In the genomic region with DNA sequence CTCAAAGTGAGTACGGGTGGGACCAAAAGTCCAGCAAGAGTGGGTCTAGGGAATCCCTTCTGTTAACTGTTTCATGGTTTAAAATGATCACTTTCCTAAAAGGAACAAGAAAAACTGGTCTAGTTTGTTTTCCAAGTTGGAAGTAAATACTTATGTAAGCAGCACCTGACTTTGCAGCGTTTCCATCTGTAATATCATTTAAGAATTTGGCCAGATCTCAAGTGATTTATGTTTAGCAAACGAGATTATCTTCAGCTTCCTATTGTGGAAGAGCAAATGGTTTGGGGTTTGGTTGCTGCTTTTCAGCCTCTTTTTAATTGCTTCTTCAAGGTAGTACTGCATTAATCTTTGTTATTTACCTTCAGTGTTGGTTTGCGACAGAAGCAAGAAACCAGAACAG, we compare ENCODE assay signal across 18 cellular contexts. TPM values are rescaled to one million over a fixed set of nuclear protein-coding genes. Genes with fewer than 3 reads are reported as not detected.
DNase-seq lines count a peak whose midpoint lies in the region; ATAC-seq and TF ChIP-seq lines count a peak whose summit lies in the region.
"Had no signal": no experiment of that assay in that cellular context is flagged by ENCODE, and none has a peak within 500 bp of the region (broad histone marks: within the 10 kb centered on the region; RNA-seq: fewer than 3 reads in every experiment).

No MANE protein-coding gene starts in this region.

- H3K36me3 ChIP-seq in GM23338 (ENCODE audit: insufficient read depth), result no peaks in the 10 kb centered on the region
- no peaks in the 10 kb centered on the region for H3K36me3 ChIP-seq in Karpas-422 (ENCODE audit: insufficient read depth, low read length)
- H3K36me3 ChIP-seq: heart right ventricle, lower lobe of right lung had no signal

- H3K27ac Mint-ChIP-seq in GM23338, result peak overlapping the region; percentile 87; the same call in 1 of the 2 replicates
- peak overlapping the region; percentile 81 for H3K27ac Mint-ChIP-seq in progenitor cell of endocrine pancreas
- H3K27ac Mint-ChIP-seq: CD8-positive, alpha-beta T cell had no signal

- ATAC-seq in GM23338, result no peak
- ATAC-seq: CD8-positive, alpha-beta T cell; HCT116; heart right ventricle; HepG2; right cardiac atrium had no signal

- H3K36me3 Mint-ChIP-seq in GM23338 (ENCODE audit: low read depth), result no peaks in the 10 kb centered on the region
- no peaks in the 10 kb centered on the region for H3K36me3 Mint-ChIP-seq in progenitor cell of endocrine pancreas (ENCODE audit: insufficient read depth)
- H3K36me3 Mint-ChIP-seq: CD8-positive, alpha-beta T cell had no signal

- DNase-seq in GM23338 (ENCODE audit: low spot score), result no peak
- peak; percentile 20 for DNase-seq in NCI-H2029 treated with DMSO at 0.1 percent for 48 hours (lab: John Stamatoyannopoulos, UW)
- peak; percentile 48 for DNase-seq in cerebellar cortex (ENCODE audit: low spot score)
- DNase-seq in progenitor cell of endocrine pancreas (ENCODE audit: low spot score, unreplicated experiment), result no peak
- no peak for DNase-seq in Karpas-422
- no peak for DNase-seq in GM03348 (ENCODE audit: low spot score)
- DNase-seq in NOMO-1 (lab: John Stamatoyannopoulos, UW; ENCODE audit: unreplicated experiment in 2 of 2), result no peak
- DNase-seq: activated CD4-positive, alpha-beta T cell treated with anti-CD3 and anti-CD28 coated beads, Interleukin-2, amount 50 U/mL, for 4 hours; activated effector memory CD4-positive, alpha-beta T cell treated with anti-CD3 and anti-CD28 coated beads, Interleukin-2, amount 50 U/mL, for 16 hours; CD8-positive, alpha-beta T cell; heart right ventricle; lower lobe of right lung; NCI-H1436; NCI-H226; right cardiac atrium; stimulated activated CD8-positive, alpha-beta memory T cell treated with anti-CD3 and anti-CD28 coated beads, Interleukin-4, amount 100 ng/mL, for 48 hours had no signal

- H3F3A ChIP-seq in GM23338 (replicated peaks; ENCODE audit: low read depth), result no peaks in the 10 kb centered on the region

- H3K79me2 ChIP-seq in GM23338 (replicated peaks; ENCODE audit: insufficient read depth) (peaks cover 96% of the 10 kb centered on the region), Karpas-422 (ENCODE audit: low read length) (no peaks in the 10 kb centered on the region)

- TF ChIP-seq CTCF in GM23338 (conservative IDR thresholded peaks at IDR 0.05; ENCODE audit: low read depth in 2 of 2) (no peak), progenitor cell of endocrine pancreas (IDR thresholded peaks at IDR 0.05; ENCODE audit: unreplicated experiment) (no peak)

- peaks cover 13% of the 10 kb centered on the region; the same call in 1 of the 2 replicates for H3K9me2 ChIP-seq in GM23338 (ENCODE audit: insufficient read depth)
- H3K9me2 ChIP-seq in Karpas-422 (replicated peaks; ENCODE audit: insufficient read depth, low read length), result no peaks in the 10 kb centered on the region

- H3K9me3 ChIP-seq in Karpas-422 (ENCODE audit: low read length), result no peaks in the 10 kb centered on the region
- H3K9me3 ChIP-seq: heart right ventricle, lower lobe of right lung had no signal

- H3K27me3 Mint-ChIP-seq in GM23338 (ENCODE audit: insufficient read depth, low read depth, poor library complexity) (no peaks in the 10 kb centered on the region), progenitor cell of endocrine pancreas (no peaks in the 10 kb centered on the region)

- no peaks in the 10 kb centered on the region; the same call in 1 of the 2 replicates for H4K20me1 ChIP-seq in GM23338 (replicated peaks; ENCODE audit: insufficient read depth)
- H4K20me1 ChIP-seq in Karpas-422 (ENCODE audit: insufficient read depth, low read depth, low read length), result no peaks in the 10 kb centered on the region

- H3K27ac ChIP-seq in GM23338 (ENCODE audit: low read depth) (peak overlapping the region; percentile 15; the same call in 1 of the 2 replicates), Karpas-422 (ENCODE audit: low read length) (no peak overlapping the region)
- H3K27ac ChIP-seq: heart right ventricle, lower lobe of right lung had no signal

- no peaks in the 10 kb centered on the region for H3K27me3 ChIP-seq in GM23338 (ENCODE audit: insufficient read depth)
- no peaks in the 10 kb centered on the region for H3K27me3 ChIP-seq in Karpas-422 (ENCODE audit: low read length)
- H3K27me3 ChIP-seq: heart right ventricle had no signal

- H2AFZ ChIP-seq in GM23338 (no peak overlapping the region), Karpas-422 (ENCODE audit: low read length) (no peak overlapping the region)

- H3K4me1 Mint-ChIP-seq in GM23338, result peaks cover 65% of the 10 kb centered on the region
- peaks cover 47% of the 10 kb centered on the region for H3K4me1 Mint-ChIP-seq in progenitor cell of endocrine pancreas (ENCODE audit: low read depth)

- H3K9me3 Mint-ChIP-seq in GM23338 (no peaks in the 10 kb centered on the region; the same call in 2 of the 3 replicates), progenitor cell of endocrine pancreas (ENCODE audit: low read depth) (no peaks in the 10 kb centered on the region)
- H3K9me3 Mint-ChIP-seq: CD8-positive, alpha-beta T cell had no signal

- no peak overlapping the region; the same call in 1 of the 2 replicates for H3K4me2 ChIP-seq in GM23338
- no peak overlapping the region for H3K4me2 ChIP-seq in Karpas-422 (ENCODE audit: low read depth, low read length, poor library complexity, severe bottlenecking)

- H3K4me3 ChIP-seq in GM23338 (no peak overlapping the region), Karpas-422 (ENCODE audit: low read length) (no peak overlapping the region)
- H3K4me3 ChIP-seq: heart right ventricle, lower lobe of right lung had no signal

- H3K4me3 Mint-ChIP-seq in GM23338, result no peak overlapping the region
- H3K4me3 Mint-ChIP-seq in progenitor cell of endocrine pancreas (ENCODE audit: low read depth), result peak overlapping the region; percentile 18
- H3K4me3 Mint-ChIP-seq: CD8-positive, alpha-beta T cell had no signal

- H3K4me1 ChIP-seq in GM23338 (ENCODE audit: insufficient read depth), result peaks cover 67% of the 10 kb centered on the region
- no peaks in the 10 kb centered on the region for H3K4me1 ChIP-seq in Karpas-422 (ENCODE audit: low read length)
- H3K4me1 ChIP-seq: lower lobe of right lung had no signal

- no peak overlapping the region for H3K9ac ChIP-seq in Karpas-422 (ENCODE audit: low read length)

TF ChIP-seq in GM23338, 12 proteins besides CTCF, POLR2A, EP300 and RAD21 (continues in another document):
- TF ChIP-seq, protein P1, sequence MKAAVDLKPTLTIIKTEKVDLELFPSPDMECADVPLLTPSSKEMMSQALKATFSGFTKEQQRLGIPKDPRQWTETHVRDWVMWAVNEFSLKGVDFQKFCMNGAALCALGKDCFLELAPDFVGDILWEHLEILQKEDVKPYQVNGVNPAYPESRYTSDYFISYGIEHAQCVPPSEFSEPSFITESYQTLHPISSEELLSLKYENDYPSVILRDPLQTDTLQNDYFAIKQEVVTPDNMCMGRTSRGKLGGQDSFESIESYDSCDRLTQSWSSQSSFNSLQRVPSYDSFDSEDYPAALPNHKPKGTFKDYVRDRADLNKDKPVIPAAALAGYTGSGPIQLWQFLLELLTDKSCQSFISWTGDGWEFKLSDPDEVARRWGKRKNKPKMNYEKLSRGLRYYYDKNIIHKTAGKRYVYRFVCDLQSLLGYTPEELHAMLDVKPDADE (IDR thresholded peaks at IDR 0.05), result no peak
- TF ChIP-seq EZH2phosphoT487 (IDR thresholded peaks at IDR 0.05; ENCODE audit: unreplicated experiment) (no peak), JUNB (IDR thresholded peaks at IDR 0.05; ENCODE audit: unreplicated experiment) (no peak), ZNF114 (CRISPR knock-in tag; IDR thresholded peaks at IDR 0.05) (no peak), NANOG (IDR thresholded peaks at IDR 0.05; ENCODE audit: borderline replicate concordance) (no peak), STAT1 (IDR thresholded peaks at IDR 0.05; ENCODE audit: unreplicated experiment) (no peak), EZH2 (IDR thresholded peaks at IDR 0.05; ENCODE audit: low read depth, unreplicated experiment) (no peak), ZNF331 (CRISPR knock-in tag; IDR thresholded peaks at IDR 0.05; ENCODE audit: low read depth) (no peak), CREB1 (CRISPR knock-in tag; IDR thresholded peaks at IDR 0.05; ENCODE audit: low read depth) (no peak), POLR2AphosphoS5 (IDR thresholded peaks at IDR 0.05; ENCODE audit: low read depth) (no peak)
- TF ChIP-seq, protein P2, sequence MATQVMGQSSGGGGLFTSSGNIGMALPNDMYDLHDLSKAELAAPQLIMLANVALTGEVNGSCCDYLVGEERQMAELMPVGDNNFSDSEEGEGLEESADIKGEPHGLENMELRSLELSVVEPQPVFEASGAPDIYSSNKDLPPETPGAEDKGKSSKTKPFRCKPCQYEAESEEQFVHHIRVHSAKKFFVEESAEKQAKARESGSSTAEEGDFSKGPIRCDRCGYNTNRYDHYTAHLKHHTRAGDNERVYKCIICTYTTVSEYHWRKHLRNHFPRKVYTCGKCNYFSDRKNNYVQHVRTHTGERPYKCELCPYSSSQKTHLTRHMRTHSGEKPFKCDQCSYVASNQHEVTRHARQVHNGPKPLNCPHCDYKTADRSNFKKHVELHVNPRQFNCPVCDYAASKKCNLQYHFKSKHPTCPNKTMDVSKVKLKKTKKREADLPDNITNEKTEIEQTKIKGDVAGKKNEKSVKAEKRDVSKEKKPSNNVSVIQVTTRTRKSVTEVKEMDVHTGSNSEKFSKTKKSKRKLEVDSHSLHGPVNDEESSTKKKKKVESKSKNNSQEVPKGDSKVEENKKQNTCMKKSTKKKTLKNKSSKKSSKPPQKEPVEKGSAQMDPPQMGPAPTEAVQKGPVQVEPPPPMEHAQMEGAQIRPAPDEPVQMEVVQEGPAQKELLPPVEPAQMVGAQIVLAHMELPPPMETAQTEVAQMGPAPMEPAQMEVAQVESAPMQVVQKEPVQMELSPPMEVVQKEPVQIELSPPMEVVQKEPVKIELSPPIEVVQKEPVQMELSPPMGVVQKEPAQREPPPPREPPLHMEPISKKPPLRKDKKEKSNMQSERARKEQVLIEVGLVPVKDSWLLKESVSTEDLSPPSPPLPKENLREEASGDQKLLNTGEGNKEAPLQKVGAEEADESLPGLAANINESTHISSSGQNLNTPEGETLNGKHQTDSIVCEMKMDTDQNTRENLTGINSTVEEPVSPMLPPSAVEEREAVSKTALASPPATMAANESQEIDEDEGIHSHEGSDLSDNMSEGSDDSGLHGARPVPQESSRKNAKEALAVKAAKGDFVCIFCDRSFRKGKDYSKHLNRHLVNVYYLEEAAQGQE (IDR thresholded peaks at IDR 0.05; ENCODE audit: unreplicated experiment), result no peak

RNA-seq across cellular contexts. Expression of a gene that starts 50.4 kb away (rescaled TPM):
- total RNA-seq in GM23338 (2014; rRNA removed; shearing (Covaris generic)), result 95.8 and 108 TPM in 2 replicates
- polyA plus RNA-seq in GM23338 (2016; fragmentation: Nextera tagmentation; extraction: Ambion mirVana), result 9.4 and 11.3 TPM in 2 replicates
- total RNA-seq in progenitor cell of endocrine pancreas, result 26.2 and 26.9 TPM in 2 replicates
- not detected in 2 replicates for total RNA-seq in Karpas-422 (2014; rRNA removed; shearing (Covaris generic); ENCODE audit: low replicate concordance)

Comparison
In these comparisons a context has a peak if more than half of its experiments do, and no peak if none do; other contexts are left out.
1. DNase-seq: peak in NCI-H2029 treated with DMSO at 0.1 percent for 48 hours (single experiment) and cerebellar cortex (single experiment); none in GM23338 (single experiment), progenitor cell of endocrine pancreas (single experiment), Karpas-422 (single experiment), GM03348 (single experiment) and NOMO-1 (0 of 2).
2. RNA of a gene that starts 50.4 kb away (total RNA-seq): 95.8 to 108 TPM in GM23338 and 26.2 to 26.9 TPM in progenitor cell of endocrine pancreas; not detected in Karpas-422; every median in the first group is over 10 times any median in the second.